2 cellular contexts compared by ENCODE assay signal in the genomic region with DNA sequence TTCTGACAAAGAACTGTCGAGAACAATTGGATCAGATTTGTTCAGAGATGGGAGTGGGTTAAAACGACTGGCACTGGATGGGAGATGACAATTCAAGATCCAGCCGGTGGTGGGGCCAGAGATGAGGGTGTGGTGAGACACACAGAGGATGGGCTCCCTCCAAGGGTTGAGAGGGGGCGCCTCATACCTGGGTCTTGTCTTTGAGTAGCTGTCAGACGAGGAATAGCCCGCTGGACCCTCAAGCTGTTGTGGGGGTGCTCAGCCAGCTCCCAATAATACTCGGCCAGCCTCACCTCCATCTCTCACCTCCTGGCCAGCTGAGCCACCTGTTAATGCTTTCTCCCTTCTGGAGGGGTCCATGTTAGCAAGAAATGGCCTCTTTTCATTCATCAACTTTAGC.
TF ChIP-seq lines count a peak whose summit lies in the region.

No MANE protein-coding gene starts in this region.

TF ChIP-seq in GM23338, 12 proteins besides CTCF, POLR2A, EP300 and RAD21:
- TF ChIP-seq, protein P1, sequence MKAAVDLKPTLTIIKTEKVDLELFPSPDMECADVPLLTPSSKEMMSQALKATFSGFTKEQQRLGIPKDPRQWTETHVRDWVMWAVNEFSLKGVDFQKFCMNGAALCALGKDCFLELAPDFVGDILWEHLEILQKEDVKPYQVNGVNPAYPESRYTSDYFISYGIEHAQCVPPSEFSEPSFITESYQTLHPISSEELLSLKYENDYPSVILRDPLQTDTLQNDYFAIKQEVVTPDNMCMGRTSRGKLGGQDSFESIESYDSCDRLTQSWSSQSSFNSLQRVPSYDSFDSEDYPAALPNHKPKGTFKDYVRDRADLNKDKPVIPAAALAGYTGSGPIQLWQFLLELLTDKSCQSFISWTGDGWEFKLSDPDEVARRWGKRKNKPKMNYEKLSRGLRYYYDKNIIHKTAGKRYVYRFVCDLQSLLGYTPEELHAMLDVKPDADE (IDR thresholded peaks at IDR 0.05), result no peak
- no peak for TF ChIP-seq EZH2phosphoT487 (IDR thresholded peaks at IDR 0.05; ENCODE audit: unreplicated experiment)
- TF ChIP-seq JUNB (IDR thresholded peaks at IDR 0.05; ENCODE audit: unreplicated experiment), result no peak
- no peak for TF ChIP-seq ZNF114 (CRISPR knock-in tag; IDR thresholded peaks at IDR 0.05)
- TF ChIP-seq CREB1 (CRISPR knock-in tag; IDR thresholded peaks at IDR 0.05; ENCODE audit: low read depth), result no peak
- TF ChIP-seq, protein P2, sequence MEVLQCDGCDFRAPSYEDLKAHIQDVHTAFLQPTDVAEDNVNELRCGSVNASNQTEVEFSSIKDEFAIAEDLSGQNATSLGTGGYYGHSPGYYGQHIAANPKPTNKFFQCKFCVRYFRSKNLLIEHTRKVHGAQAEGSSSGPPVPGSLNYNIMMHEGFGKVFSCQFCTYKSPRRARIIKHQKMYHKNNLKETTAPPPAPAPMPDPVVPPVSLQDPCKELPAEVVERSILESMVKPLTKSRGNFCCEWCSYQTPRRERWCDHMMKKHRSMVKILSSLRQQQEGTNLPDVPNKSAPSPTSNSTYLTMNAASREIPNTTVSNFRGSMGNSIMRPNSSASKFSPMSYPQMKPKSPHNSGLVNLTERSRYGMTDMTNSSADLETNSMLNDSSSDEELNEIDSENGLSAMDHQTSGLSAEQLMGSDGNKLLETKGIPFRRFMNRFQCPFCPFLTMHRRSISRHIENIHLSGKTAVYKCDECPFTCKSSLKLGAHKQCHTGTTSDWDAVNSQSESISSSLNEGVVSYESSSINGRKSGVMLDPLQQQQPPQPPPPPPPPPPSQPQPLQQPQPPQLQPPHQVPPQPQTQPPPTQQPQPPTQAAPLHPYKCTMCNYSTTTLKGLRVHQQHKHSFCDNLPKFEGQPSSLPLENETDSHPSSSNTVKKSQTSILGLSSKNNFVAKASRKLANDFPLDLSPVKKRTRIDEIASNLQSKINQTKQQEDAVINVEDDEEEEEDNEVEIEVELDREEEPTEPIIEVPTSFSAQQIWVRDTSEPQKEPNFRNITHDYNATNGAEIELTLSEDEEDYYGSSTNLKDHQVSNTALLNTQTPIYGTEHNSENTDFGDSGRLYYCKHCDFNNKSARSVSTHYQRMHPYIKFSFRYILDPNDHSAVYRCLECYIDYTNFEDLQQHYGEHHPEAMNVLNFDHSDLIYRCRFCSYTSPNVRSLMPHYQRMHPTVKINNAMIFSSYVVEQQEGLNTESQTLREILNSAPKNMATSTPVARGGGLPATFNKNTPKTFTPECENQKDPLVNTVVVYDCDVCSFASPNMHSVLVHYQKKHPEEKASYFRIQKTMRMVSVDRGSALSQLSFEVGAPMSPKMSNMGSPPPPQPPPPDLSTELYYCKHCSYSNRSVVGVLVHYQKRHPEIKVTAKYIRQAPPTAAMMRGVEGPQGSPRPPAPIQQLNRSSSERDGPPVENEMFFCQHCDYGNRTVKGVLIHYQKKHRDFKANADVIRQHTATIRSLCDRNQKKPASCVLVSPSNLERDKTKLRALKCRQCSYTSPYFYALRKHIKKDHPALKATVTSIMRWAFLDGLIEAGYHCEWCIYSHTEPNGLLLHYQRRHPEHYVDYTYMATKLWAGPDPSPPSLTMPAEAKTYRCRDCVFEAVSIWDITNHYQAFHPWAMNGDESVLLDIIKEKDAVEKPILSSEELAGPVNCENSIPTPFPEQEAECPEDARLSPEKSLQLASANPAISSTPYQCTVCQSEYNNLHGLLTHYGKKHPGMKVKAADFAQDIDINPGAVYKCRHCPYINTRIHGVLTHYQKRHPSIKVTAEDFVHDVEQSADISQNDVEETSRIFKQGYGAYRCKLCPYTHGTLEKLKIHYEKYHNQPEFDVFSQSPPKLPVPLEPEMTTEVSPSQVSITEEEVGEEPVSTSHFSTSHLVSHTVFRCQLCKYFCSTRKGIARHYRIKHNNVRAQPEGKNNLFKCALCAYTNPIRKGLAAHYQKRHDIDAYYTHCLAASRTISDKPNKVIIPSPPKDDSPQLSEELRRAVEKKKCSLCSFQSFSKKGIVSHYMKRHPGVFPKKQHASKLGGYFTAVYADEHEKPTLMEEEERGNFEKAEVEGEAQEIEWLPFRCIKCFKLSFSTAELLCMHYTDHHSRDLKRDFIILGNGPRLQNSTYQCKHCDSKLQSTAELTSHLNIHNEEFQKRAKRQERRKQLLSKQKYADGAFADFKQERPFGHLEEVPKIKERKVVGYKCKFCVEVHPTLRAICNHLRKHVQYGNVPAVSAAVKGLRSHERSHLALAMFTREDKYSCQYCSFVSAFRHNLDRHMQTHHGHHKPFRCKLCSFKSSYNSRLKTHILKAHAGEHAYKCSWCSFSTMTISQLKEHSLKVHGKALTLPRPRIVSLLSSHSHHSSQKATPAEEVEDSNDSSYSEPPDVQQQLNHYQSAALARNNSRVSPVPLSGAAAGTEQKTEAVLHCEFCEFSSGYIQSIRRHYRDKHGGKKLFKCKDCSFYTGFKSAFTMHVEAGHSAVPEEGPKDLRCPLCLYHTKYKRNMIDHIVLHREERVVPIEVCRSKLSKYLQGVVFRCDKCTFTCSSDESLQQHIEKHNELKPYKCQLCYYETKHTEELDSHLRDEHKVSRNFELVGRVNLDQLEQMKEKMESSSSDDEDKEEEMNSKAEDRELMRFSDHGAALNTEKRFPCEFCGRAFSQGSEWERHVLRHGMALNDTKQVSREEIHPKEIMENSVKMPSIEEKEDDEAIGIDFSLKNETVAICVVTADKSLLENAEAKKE (CRISPR knock-in tag; IDR thresholded peaks at IDR 0.05), result no peak

TF ChIP-seq in GM12878, 131 proteins besides CTCF, POLR2A, EP300 and RAD21:
- TF ChIP-seq ZBED1 (IDR thresholded peaks at IDR 0.05; ENCODE audit: borderline replicate concordance), result no peak
- TF ChIP-seq TCF12 (IDR thresholded peaks at IDR 0.05; ENCODE audit: low read depth, low read length), result no peak
- TF ChIP-seq CHD1 (IDR thresholded peaks at IDR 0.05; ENCODE audit: low read depth, low read length), result no peak
- no peak for TF ChIP-seq LARP7 (IDR thresholded peaks at IDR 0.05)
- no peak for TF ChIP-seq ZNF24 (IDR thresholded peaks at IDR 0.05)
- TF ChIP-seq, protein P3, sequence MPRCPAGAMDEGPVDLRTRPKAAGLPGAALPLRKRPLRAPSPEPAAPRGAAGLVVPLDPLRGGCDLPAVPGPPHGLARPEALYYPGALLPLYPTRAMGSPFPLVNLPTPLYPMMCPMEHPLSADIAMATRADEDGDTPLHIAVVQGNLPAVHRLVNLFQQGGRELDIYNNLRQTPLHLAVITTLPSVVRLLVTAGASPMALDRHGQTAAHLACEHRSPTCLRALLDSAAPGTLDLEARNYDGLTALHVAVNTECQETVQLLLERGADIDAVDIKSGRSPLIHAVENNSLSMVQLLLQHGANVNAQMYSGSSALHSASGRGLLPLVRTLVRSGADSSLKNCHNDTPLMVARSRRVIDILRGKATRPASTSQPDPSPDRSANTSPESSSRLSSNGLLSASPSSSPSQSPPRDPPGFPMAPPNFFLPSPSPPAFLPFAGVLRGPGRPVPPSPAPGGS (IDR thresholded peaks at IDR 0.05; ENCODE audit: borderline replicate concordance, insufficient read depth, low read depth, low read length, poor library complexity, severe bottlenecking), result no peak
- no peak for TF ChIP-seq POU2F2 (IDR thresholded peaks at IDR 0.05; ENCODE audit: borderline replicate concordance, low read depth, low read length)
- TF ChIP-seq, protein P4, sequence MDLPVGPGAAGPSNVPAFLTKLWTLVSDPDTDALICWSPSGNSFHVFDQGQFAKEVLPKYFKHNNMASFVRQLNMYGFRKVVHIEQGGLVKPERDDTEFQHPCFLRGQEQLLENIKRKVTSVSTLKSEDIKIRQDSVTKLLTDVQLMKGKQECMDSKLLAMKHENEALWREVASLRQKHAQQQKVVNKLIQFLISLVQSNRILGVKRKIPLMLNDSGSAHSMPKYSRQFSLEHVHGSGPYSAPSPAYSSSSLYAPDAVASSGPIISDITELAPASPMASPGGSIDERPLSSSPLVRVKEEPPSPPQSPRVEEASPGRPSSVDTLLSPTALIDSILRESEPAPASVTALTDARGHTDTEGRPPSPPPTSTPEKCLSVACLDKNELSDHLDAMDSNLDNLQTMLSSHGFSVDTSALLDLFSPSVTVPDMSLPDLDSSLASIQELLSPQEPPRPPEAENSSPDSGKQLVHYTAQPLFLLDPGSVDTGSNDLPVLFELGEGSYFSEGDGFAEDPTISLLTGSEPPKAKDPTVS (IDR thresholded peaks at IDR 0.05; ENCODE audit: low read depth, low read length), result no peak
- TF ChIP-seq RB1 (IDR thresholded peaks at IDR 0.05; ENCODE audit: borderline replicate concordance), result no peak
- TF ChIP-seq, protein P5, sequence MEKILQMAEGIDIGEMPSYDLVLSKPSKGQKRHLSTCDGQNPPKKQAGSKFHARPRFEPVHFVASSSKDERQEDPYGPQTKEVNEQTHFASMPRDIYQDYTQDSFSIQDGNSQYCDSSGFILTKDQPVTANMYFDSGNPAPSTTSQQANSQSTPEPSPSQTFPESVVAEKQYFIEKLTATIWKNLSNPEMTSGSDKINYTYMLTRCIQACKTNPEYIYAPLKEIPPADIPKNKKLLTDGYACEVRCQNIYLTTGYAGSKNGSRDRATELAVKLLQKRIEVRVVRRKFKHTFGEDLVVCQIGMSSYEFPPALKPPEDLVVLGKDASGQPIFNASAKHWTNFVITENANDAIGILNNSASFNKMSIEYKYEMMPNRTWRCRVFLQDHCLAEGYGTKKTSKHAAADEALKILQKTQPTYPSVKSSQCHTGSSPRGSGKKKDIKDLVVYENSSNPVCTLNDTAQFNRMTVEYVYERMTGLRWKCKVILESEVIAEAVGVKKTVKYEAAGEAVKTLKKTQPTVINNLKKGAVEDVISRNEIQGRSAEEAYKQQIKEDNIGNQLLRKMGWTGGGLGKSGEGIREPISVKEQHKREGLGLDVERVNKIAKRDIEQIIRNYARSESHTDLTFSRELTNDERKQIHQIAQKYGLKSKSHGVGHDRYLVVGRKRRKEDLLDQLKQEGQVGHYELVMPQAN (conservative IDR thresholded peaks at IDR 0.05), result no peak
- TF ChIP-seq, protein P6, sequence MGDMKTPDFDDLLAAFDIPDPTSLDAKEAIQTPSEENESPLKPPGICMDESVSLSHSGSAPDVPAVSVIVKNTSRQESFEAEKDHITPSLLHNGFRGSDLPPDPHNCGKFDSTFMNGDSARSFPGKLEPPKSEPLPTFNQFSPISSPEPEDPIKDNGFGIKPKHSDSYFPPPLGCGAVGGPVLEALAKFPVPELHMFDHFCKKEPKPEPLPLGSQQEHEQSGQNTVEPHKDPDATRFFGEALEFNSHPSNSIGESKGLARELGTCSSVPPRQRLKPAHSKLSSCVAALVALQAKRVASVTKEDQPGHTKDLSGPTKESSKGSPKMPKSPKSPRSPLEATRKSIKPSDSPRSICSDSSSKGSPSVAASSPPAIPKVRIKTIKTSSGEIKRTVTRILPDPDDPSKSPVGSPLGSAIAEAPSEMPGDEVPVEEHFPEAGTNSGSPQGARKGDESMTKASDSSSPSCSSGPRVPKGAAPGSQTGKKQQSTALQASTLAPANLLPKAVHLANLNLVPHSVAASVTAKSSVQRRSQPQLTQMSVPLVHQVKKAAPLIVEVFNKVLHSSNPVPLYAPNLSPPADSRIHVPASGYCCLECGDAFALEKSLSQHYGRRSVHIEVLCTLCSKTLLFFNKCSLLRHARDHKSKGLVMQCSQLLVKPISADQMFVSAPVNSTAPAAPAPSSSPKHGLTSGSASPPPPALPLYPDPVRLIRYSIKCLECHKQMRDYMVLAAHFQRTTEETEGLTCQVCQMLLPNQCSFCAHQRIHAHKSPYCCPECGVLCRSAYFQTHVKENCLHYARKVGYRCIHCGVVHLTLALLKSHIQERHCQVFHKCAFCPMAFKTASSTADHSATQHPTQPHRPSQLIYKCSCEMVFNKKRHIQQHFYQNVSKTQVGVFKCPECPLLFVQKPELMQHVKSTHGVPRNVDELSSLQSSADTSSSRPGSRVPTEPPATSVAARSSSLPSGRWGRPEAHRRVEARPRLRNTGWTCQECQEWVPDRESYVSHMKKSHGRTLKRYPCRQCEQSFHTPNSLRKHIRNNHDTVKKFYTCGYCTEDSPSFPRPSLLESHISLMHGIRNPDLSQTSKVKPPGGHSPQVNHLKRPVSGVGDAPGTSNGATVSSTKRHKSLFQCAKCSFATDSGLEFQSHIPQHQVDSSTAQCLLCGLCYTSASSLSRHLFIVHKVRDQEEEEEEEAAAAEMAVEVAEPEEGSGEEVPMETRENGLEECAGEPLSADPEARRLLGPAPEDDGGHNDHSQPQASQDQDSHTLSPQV (IDR thresholded peaks at IDR 0.05), result no peak
- no peak for TF ChIP-seq TARDBP (IDR thresholded peaks at IDR 0.05; ENCODE audit: borderline replicate concordance)
- no peak for TF ChIP-seq RFX5 (IDR thresholded peaks at IDR 0.05; ENCODE audit: low read depth, low read length)
- TF ChIP-seq, protein P7, sequence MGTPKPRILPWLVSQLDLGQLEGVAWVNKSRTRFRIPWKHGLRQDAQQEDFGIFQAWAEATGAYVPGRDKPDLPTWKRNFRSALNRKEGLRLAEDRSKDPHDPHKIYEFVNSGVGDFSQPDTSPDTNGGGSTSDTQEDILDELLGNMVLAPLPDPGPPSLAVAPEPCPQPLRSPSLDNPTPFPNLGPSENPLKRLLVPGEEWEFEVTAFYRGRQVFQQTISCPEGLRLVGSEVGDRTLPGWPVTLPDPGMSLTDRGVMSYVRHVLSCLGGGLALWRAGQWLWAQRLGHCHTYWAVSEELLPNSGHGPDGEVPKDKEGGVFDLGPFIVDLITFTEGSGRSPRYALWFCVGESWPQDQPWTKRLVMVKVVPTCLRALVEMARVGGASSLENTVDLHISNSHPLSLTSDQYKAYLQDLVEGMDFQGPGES (IDR thresholded peaks at IDR 0.05), result no peak
- TF ChIP-seq, protein P8, sequence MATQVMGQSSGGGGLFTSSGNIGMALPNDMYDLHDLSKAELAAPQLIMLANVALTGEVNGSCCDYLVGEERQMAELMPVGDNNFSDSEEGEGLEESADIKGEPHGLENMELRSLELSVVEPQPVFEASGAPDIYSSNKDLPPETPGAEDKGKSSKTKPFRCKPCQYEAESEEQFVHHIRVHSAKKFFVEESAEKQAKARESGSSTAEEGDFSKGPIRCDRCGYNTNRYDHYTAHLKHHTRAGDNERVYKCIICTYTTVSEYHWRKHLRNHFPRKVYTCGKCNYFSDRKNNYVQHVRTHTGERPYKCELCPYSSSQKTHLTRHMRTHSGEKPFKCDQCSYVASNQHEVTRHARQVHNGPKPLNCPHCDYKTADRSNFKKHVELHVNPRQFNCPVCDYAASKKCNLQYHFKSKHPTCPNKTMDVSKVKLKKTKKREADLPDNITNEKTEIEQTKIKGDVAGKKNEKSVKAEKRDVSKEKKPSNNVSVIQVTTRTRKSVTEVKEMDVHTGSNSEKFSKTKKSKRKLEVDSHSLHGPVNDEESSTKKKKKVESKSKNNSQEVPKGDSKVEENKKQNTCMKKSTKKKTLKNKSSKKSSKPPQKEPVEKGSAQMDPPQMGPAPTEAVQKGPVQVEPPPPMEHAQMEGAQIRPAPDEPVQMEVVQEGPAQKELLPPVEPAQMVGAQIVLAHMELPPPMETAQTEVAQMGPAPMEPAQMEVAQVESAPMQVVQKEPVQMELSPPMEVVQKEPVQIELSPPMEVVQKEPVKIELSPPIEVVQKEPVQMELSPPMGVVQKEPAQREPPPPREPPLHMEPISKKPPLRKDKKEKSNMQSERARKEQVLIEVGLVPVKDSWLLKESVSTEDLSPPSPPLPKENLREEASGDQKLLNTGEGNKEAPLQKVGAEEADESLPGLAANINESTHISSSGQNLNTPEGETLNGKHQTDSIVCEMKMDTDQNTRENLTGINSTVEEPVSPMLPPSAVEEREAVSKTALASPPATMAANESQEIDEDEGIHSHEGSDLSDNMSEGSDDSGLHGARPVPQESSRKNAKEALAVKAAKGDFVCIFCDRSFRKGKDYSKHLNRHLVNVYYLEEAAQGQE (IDR thresholded peaks at IDR 0.05; ENCODE audit: low read depth, low read length), result no peak
- TF ChIP-seq ZZZ3 (IDR thresholded peaks at IDR 0.05; ENCODE audit: control insufficient read depth, insufficient read length, low read depth), result no peak
- TF ChIP-seq SP1 (IDR thresholded peaks at IDR 0.05; ENCODE audit: low read depth, low read length), result no peak
- no peak for TF ChIP-seq JUNB (IDR thresholded peaks at IDR 0.05)
- TF ChIP-seq RBBP5 (conservative IDR thresholded peaks at IDR 0.05), result no peak
